ENCODE assay signal across 8 cellular contexts in the genomic region with DNA sequence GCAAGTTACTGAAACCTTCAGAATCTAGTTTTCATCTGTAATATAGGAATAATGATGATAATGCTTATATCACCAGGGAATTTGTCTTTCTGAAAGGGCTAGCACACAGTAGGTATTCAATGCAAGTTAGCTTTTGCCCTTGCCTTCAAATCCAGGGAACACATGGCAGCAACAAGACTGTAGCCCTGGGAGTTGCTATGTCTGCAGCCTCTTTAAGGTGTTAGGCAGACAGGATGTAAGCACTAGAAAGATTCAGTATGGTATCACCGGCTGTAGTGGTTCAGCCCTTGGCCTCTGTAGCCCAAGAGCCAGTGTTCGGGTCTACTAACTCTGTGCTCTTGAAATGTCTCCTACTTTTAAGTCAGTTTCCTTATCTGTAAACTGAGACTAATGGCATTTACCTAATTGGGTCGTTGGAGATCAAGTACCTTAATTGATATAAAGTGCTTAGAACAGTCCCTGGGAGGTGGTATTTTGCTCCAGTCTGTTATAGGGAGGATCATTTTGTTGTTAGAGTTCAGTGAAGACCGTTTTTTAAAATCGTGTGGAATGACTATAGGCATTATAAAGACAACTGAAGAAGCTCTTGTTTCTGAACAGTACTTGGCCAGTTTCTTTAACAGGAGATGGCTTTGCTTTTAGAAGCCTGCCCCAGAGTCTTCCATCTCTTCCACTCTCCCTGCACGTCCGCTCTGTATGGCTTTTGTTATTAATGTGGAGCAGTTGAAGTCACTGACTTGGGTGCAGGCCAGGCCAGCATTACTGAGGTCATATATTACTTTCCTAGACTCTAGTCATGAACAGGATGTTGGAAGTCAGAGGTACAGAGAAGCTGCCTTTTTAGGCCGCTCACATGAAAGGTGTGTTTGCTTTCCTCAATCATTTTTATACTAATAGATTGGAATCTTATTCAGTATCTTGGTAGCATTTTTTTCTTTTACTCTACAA. TPM values are rescaled to one million over a fixed set of nuclear protein-coding genes. Genes with fewer than 3 reads are reported as not detected.
DNase-seq lines count a peak whose midpoint lies in the region; ATAC-seq, FAIRE-seq and TF ChIP-seq lines count a peak whose summit lies in the region.

No MANE protein-coding gene starts in this region.

- H3K4me2 ChIP-seq in keratinocyte (ENCODE audit: control insufficient read depth, extremely low read depth, insufficient read depth, low read depth, low read length), result peak overlapping the region; percentile 72

- H3K36me3 ChIP-seq in ascending aorta (no peaks in the 10 kb centered on the region), keratinocyte (ENCODE audit: control insufficient read depth in 2 of 2, extremely low read depth in 1 of 2, insufficient read depth in 2 of 2, low read length in 2 of 2) (no peaks in the 10 kb centered on the region), stomach (no peaks in the 10 kb centered on the region)

- no peaks in the 10 kb centered on the region for H4K20me1 ChIP-seq in keratinocyte (ENCODE audit: control insufficient read depth, extremely low read depth, insufficient read depth, low read length)

- ATAC-seq in GM19025 (IDR thresholded peaks at IDR 0.05; ENCODE audit: low read depth, unreplicated experiment), result peak; percentile 22
- ATAC-seq in HG03103 (IDR thresholded peaks at IDR 0.05; ENCODE audit: low read depth, unreplicated experiment), result peak; percentile 45

- dilution Hi-C loops in keratinocyte (cut with MboI; ENCODE audit: extremely low pct_ligation_motif_present, low sequenced_read_pairs), result no loop called here

- H3K9me3 ChIP-seq in ascending aorta (no peaks in the 10 kb centered on the region), keratinocyte (ENCODE audit: control insufficient read depth, low read depth, low read length) (no peaks in the 10 kb centered on the region), stomach (no peaks in the 10 kb centered on the region)

- H3K27me3 ChIP-seq in ascending aorta (no peaks in the 10 kb centered on the region), keratinocyte (ENCODE audit: control insufficient read depth, extremely low read depth, insufficient read depth, low read length) (no peaks in the 10 kb centered on the region), stomach (no peaks in the 10 kb centered on the region)

- no peak overlapping the region for H3K9ac ChIP-seq in keratinocyte (ENCODE audit: control insufficient read depth, extremely low read depth, insufficient read depth, low read length)

- intact Hi-C loops in ascending aorta (cut with DNase I), result loop anchor here (5.0 kb wide), 1 partner anchor 44 kb away; the partner anchor contains the start of gene GAB1
- intact Hi-C loops in stomach (cut with DNase I; ENCODE audit: low total_unique reads), result no loop called here

- peak; percentile 92 for FAIRE-seq in keratinocyte (lab: Jason Lieb, UNC)

- H3K27ac ChIP-seq in ascending aorta, result peak overlapping the region; percentile 79 to 88
- H3K27ac ChIP-seq in keratinocyte (ENCODE audit: control insufficient read depth, insufficient read depth, low read length), result peak overlapping the region; percentile 64
- H3K27ac ChIP-seq in stomach, result peak overlapping the region; percentile 68 to 82 (median 73)

- TF ChIP-seq POLR2A in stomach (IDR thresholded peaks at IDR 0.05), result no peak

- TF ChIP-seq CTCF in ascending aorta (IDR thresholded peaks at IDR 0.05) (no peak), keratinocyte (optimal IDR thresholded peaks at IDR 0.05 in 1 of 3, IDR thresholded peaks at IDR 0.05 in 1 of 3, conservative IDR thresholded peaks at IDR 0.05 in 1 of 3; ENCODE audit: extremely low read depth in 1 of 3, insufficient read depth in 2 of 3, low read length in 3 of 3) (no peak), stomach (IDR thresholded peaks at IDR 0.05) (no peak)

- H3K4me3 ChIP-seq in ascending aorta (peak overlapping the region in 1 of 2 donors; percentile 45), keratinocyte (ENCODE audit: control insufficient read depth in 2 of 3, extremely low read depth in 1 of 3, insufficient read depth in 2 of 3, low read depth in 1 of 3, low read length in 3 of 3) (peak overlapping the region in 1 of 3 experiments; percentile 32), stomach (no peak overlapping the region)

- peaks cover 41% of the 10 kb centered on the region for H3K79me2 ChIP-seq in keratinocyte (ENCODE audit: control insufficient read depth, insufficient read depth, low read length)

- 15 to 30% (median 18%) methylated on average over 8 of the region's 8 CpGs for WGBS in stomach, 5 donors

- peak overlapping the region; percentile 15 for H2AFZ ChIP-seq in keratinocyte (ENCODE audit: control insufficient read depth, low read length)

- TF ChIP-seq EP300 in stomach (IDR thresholded peaks at IDR 0.05), result no peak

- peaks cover 16 to 71% of the 10 kb centered on the region in 2 donors for H3K4me1 ChIP-seq in ascending aorta
- H3K4me1 ChIP-seq in keratinocyte (ENCODE audit: control insufficient read depth, extremely low read depth, insufficient read depth, low read length), result peaks cover 10% of the 10 kb centered on the region
- H3K4me1 ChIP-seq in stomach, result peaks cover 44 to 96% (median 81%) of the 10 kb centered on the region in 4 donors

- DNase-seq in ascending aorta (ENCODE audit: low spot score in 2 of 2), result peak; percentile 73 to 95
- no peak for DNase-seq in keratinocyte (ENCODE audit: low read depth, low spot score)
- peak; percentile 85 for DNase-seq in stomach
- DNase-seq in stimulated activated CD4-positive, alpha-beta T cell treated with anti-CD3 and anti-CD28 coated beads, Interleukin-2, amount 100 ng/mL, for 24 hours, result no peak
- DNase-seq in GDM1 (lab: John Stamatoyannopoulos, UW), result no peak
- no peak for DNase-seq in T-helper 9 cell

- peaks cover 3% of the 10 kb centered on the region for H3K9me1 ChIP-seq in keratinocyte (ENCODE audit: control insufficient read depth, extremely low read depth, insufficient read depth, low read length)

RNA-seq across cellular contexts. Expression of gene GAB1, which starts 44.8 kb away (rescaled TPM):
- total RNA-seq in ascending aorta, result 31.0 TPM
- polyA plus RNA-seq in keratinocyte, result 10.0 to 11.0 TPM (median 10.1 TPM) in 3 replicates
- 25.5 TPM for polyA plus RNA-seq in keratinocyte (2011; ENCODE audit: low read depth)
- 4.4 and 9.5 TPM in 2 replicates for polyA plus RNA-seq in keratinocyte (2011; cell fraction: cytosol; rRNA removed)
- 17.9 and 22.6 TPM in 2 replicates for polyA plus RNA-seq in keratinocyte (2011; cell fraction: nucleus; rRNA removed)
- polyA plus RNA-seq in keratinocyte (2012; ENCODE audit: low replicate concordance), result 5.8 and 13.5 TPM in 2 replicates
- polyA minus RNA-seq in keratinocyte, result 8.4 to 28.2 TPM (median 17.5 TPM) in 3 replicates
- 9.4 TPM for polyA minus RNA-seq in keratinocyte (2011; cell fraction: cytosol; rRNA and poly(A)+ RNA removed)
- polyA minus RNA-seq in keratinocyte (2011; cell fraction: nucleus; rRNA and poly(A)+ RNA removed), result 21.0 and 38.9 TPM in 2 replicates
- total RNA-seq in stomach, result 100 to 1,000 TPM in 1 of 5 donors, 10 to 100 TPM in 4; 25.1 to 101 (median 60.8) TPM
- polyA plus RNA-seq in stomach, result 1 to 10 TPM; 3.2 to 4.8 (median 4.3) TPM

Comparison
In these comparisons a context has a peak if more than half of its experiments do, and no peak if none do; other contexts are left out.
1. DNase-seq: peak in ascending aorta (2 of 2) and stomach (single experiment); none in keratinocyte (single experiment), stimulated activated CD4-positive, alpha-beta T cell treated with anti-CD3 and anti-CD28 coated beads, Interleukin-2, amount 100 ng/mL, for 24 hours (0 of 2), GDM1 (single experiment) and T-helper 9 cell (single experiment).
2. Peak in every context shown above with its lines, with median percentiles within 50 percentile points of each other: H3K27ac ChIP-seq.